In the genomic region with DNA sequence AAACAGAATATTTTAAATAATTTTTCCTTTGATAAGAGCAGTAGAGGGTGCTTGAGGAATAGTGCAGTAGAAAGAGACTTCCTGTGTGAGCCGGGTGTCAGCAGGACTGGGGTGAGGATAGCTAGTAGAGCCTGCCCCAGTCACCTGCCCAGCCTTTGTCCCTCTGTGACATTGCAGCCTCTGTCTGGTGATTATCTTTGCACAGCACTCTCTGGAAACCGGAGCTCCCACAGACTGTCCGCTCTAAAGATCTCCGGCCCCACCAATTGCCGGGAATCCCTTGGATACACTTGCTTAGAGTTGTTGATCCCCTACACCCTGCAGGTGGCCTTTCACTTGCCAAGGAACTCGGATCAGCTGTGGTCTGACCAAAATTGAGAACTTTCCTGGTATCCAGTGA, we compare ENCODE assay signal across 27 cellular contexts.
"Had no signal": no experiment of that assay in that cellular context is flagged by ENCODE, and none has a peak within 500 bp of the region (broad histone marks: within the 10 kb centered on the region; RNA-seq: fewer than 3 reads in every experiment).

No MANE protein-coding gene starts in this region.

- DNase-seq: hippocampal formation; immature natural killer cell; left colon; left lung; lower lobe of right lung; mammary epithelial cell; mesenchymal stem cell; naive thymus-derived CD8-positive, alpha-beta T cell; occipital lobe; ovary; retina; stimulated activated CD4-positive, alpha-beta T cell treated with anti-CD3 and anti-CD28 coated beads, Interleukin-12 subunit alpha, Interleukin-12 subunit beta, amount 100 ng/mL, for 4 hours; stimulated activated CD4-positive, alpha-beta T cell treated with anti-CD3 and anti-CD28 coated beads, Interleukin-15, amount 100 ng/mL, for 24 hours; stimulated activated CD4-positive, alpha-beta T cell treated with anti-CD3 and anti-CD28 coated beads, Interleukin-2, amount 100 ng/mL, for 24 hours; stimulated activated CD4-positive, alpha-beta T cell treated with anti-CD3 and anti-CD28 coated beads, Interleukin-4, amount 100 ng/mL, for 1 hour; stimulated activated naive B cell treated with anti-CD40 and anti-IgM and Interleukin-4, amounts not matched to agents 10 μg/mL and 1 μg/mL and 100 μg/mL, for 72 hours; stimulated activated naive CD8-positive, alpha-beta T cell treated with anti-CD3 and anti-CD28 coated beads, Interleukin-15, Interleukin-2, amounts not matched to agents 100 U/mL and 50 U/mL, for 24 hours; stomach; thyroid gland; trophoblast cell; upper lobe of right lung had no signal

- H3K27ac ChIP-seq: left lung, lower lobe of right lung, neutrophil, ovary, prostate gland, skin epidermis, stomach, testis, thyroid gland, upper lobe of right lung had no signal

- H3K9me3 ChIP-seq: left lung, lower lobe of right lung, neutrophil, ovary, prostate gland, stomach, testis, thyroid gland, upper lobe of right lung had no signal

- H3K27ac Mint-ChIP-seq: immature natural killer cell; naive thymus-derived CD8-positive, alpha-beta T cell; nephron; stimulated activated naive B cell treated with anti-CD40 and anti-IgM and Interleukin-4, amounts not matched to agents 10 μg/mL and 1 μg/mL and 100 μg/mL, for 72 hours had no signal

- H3K36me3 ChIP-seq: left lung, lower lobe of right lung, neutrophil, ovary, prostate gland, stomach, thyroid gland, upper lobe of right lung had no signal

- H3K4me3 Mint-ChIP-seq: immature natural killer cell; naive thymus-derived CD8-positive, alpha-beta T cell; nephron; neural crest cell; stimulated activated naive B cell treated with anti-CD40 and anti-IgM and Interleukin-4, amounts not matched to agents 10 μg/mL and 1 μg/mL and 100 μg/mL, for 72 hours had no signal

- H3K9me3 Mint-ChIP-seq: naive thymus-derived CD8-positive, alpha-beta T cell; nephron; neural crest cell had no signal

- H3K27me3 ChIP-seq: left lung, neutrophil, ovary, stomach, testis, thyroid gland, upper lobe of right lung had no signal

- H3K4me1 Mint-ChIP-seq: immature natural killer cell; naive thymus-derived CD8-positive, alpha-beta T cell; nephron; neural crest cell; stimulated activated naive B cell treated with anti-CD40 and anti-IgM and Interleukin-4, amounts not matched to agents 10 μg/mL and 1 μg/mL and 100 μg/mL, for 72 hours had no signal

- H3K4me3 ChIP-seq: left lung, lower lobe of right lung, ovary, prostate gland, skin epidermis, stomach, thyroid gland, upper lobe of right lung had no signal

- H3K27me3 Mint-ChIP-seq: naive thymus-derived CD8-positive, alpha-beta T cell; stimulated activated naive B cell treated with anti-CD40 and anti-IgM and Interleukin-4, amounts not matched to agents 10 μg/mL and 1 μg/mL and 100 μg/mL, for 72 hours had no signal

- H3K4me1 ChIP-seq: left lung, lower lobe of right lung, prostate gland, stomach, testis, thyroid gland, upper lobe of right lung had no signal

- H3K36me3 Mint-ChIP-seq: immature natural killer cell; naive thymus-derived CD8-positive, alpha-beta T cell; stimulated activated naive B cell treated with anti-CD40 and anti-IgM and Interleukin-4, amounts not matched to agents 10 μg/mL and 1 μg/mL and 100 μg/mL, for 72 hours had no signal
